12 cellular contexts compared by ENCODE assay signal in the genomic region with DNA sequence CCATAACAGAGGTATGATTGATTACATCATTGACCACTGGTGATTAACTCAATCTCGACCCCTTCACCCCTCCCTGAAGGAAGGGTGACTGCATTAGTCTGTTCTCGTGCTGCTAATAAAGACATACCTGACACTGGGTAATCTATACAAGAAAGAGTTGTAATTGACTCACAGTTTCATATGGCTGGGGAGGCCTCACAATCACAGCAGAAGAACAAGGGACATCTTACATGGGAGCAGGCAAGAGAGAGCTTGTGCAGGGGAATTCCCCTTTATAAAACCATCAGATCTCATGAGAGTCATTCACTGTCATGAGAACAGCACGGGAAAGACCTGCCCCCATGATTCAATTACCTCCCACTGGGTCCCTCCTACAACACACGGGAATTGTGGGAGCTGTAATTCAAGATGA. TPM values are rescaled to one million over a fixed set of nuclear protein-coding genes. Genes with fewer than 3 reads are reported as not detected.
A peak's percentile ranks its signal among the peaks of the same experiment; 100 is the strongest.
DNase-seq lines count a peak whose midpoint lies in the region; ATAC-seq, FAIRE-seq and TF ChIP-seq lines count a peak whose summit lies in the region.
"Had no signal": no experiment of that assay in that cellular context is flagged by ENCODE, and none has a peak within 500 bp of the region (broad histone marks: within the 10 kb centered on the region; RNA-seq: fewer than 3 reads in every experiment).

No MANE protein-coding gene starts in this region.

- H3K9me2 ChIP-seq in GM23338 (ENCODE audit: insufficient read depth) = 0 out of 2 replicates have a peak, but pooled peaks cover 5% of the 10 kb centered on the region

- no peak overlapping the region for H3K27ac Mint-ChIP-seq in GM23338
- H3K27ac Mint-ChIP-seq: activated naive CD8-positive, alpha-beta T cell treated with anti-CD3 and anti-CD28 coated beads, Interleukin-2, amount 10 ng/mL, durations not matched to agents 7 days and 5 days; WTC11 had no signal

- ATAC-seq in GM18858 (IDR thresholded peaks at IDR 0.05; ENCODE audit: unreplicated experiment) (peak; percentile 84), GM21381 (IDR thresholded peaks at IDR 0.05; ENCODE audit: unreplicated experiment) (peak; percentile 59), HG03135 (IDR thresholded peaks at IDR 0.05; ENCODE audit: unreplicated experiment) (peak; percentile 60), aorta (ENCODE audit: low FRiP score) (no peak), left lung (no peak), GM23338 (no peak)
- ATAC-seq: WTC11 had no signal

- H3K4me1 ChIP-seq in keratinocyte (ENCODE audit: control insufficient read depth, extremely low read depth, insufficient read depth, low read length) (peaks cover 7% of the 10 kb centered on the region), aorta (ENCODE audit: control insufficient read depth in 1 of 2, insufficient read depth in 2 of 2, low read length in 2 of 2) (peaks cover 0 to 2% of the 10 kb centered on the region in 2 donors), left lung (peaks cover 0 to 11% of the 10 kb centered on the region in 2 donors), GM23338 (ENCODE audit: insufficient read depth) (no peaks in the 10 kb centered on the region)

- H3K27me3 ChIP-seq in keratinocyte (ENCODE audit: control insufficient read depth, extremely low read depth, insufficient read depth, low read length) = no peaks in the 10 kb centered on the region
- H3K27me3 ChIP-seq in aorta (ENCODE audit: control insufficient read depth in 1 of 2, insufficient read depth in 2 of 2, low read length in 1 of 2) = no peaks in the 10 kb centered on the region
- H3K27me3 ChIP-seq in left lung = no peaks in the 10 kb centered on the region
- no peaks in the 10 kb centered on the region for H3K27me3 ChIP-seq in GM23338 (ENCODE audit: insufficient read depth)
- H3K27me3 ChIP-seq: stomach had no signal

- peaks cover 2% of the 10 kb centered on the region; the same call in 2 of the 3 replicates for H3K4me1 Mint-ChIP-seq in GM23338
- H3K4me1 Mint-ChIP-seq: activated naive CD8-positive, alpha-beta T cell treated with anti-CD3 and anti-CD28 coated beads, Interleukin-2, amount 10 ng/mL, durations not matched to agents 7 days and 5 days had no signal

- FAIRE-seq in keratinocyte (lab: Jason Lieb, UNC) = peak; percentile 41

- H3K9ac ChIP-seq in keratinocyte (ENCODE audit: control insufficient read depth, extremely low read depth, insufficient read depth, low read length) = peak overlapping the region; percentile 36

- H4K20me1 ChIP-seq in keratinocyte (ENCODE audit: control insufficient read depth, extremely low read depth, insufficient read depth, low read length) (no peaks in the 10 kb centered on the region), GM23338 (replicated peaks; ENCODE audit: insufficient read depth) (0 out of 2 replicates have a peak, but pooled peaks cover 3% of the 10 kb centered on the region)

- H3K4me3 ChIP-seq in keratinocyte (ENCODE audit: control insufficient read depth in 2 of 3, extremely low read depth in 1 of 3, insufficient read depth in 2 of 3, low read depth in 1 of 3, low read length in 3 of 3) (no peak overlapping the region), aorta (ENCODE audit: low read length in 2 of 2) (no peak overlapping the region), left lung (no peak overlapping the region), GM23338 (no peak overlapping the region)
- H3K4me3 ChIP-seq: stomach had no signal

- dilution Hi-C loops in keratinocyte (cut with MboI; ENCODE audit: extremely low pct_ligation_motif_present, low sequenced_read_pairs) = no loop called here

- WGBS in aorta, 2 donors = 66 to 70% methylated on average over 4 of the region's 4 CpGs

- no peaks in the 10 kb centered on the region for H3F3A ChIP-seq in GM23338 (replicated peaks; ENCODE audit: low read depth)

- H3K27me3 Mint-ChIP-seq in GM23338 (ENCODE audit: insufficient read depth, low read depth, poor library complexity) = no peaks in the 10 kb centered on the region

- no peak for TF ChIP-seq CTCF in keratinocyte (optimal IDR thresholded peaks at IDR 0.05 in 1 of 3, IDR thresholded peaks at IDR 0.05 in 1 of 3, conservative IDR thresholded peaks at IDR 0.05 in 1 of 3; ENCODE audit: extremely low read depth in 1 of 3, insufficient read depth in 2 of 3, low read length in 3 of 3)
- no peak for TF ChIP-seq CTCF in left lung (IDR thresholded peaks at IDR 0.05)
- TF ChIP-seq CTCF in GM23338 (conservative IDR thresholded peaks at IDR 0.05; ENCODE audit: low read depth in 2 of 2) = no peak

- H3K9me3 ChIP-seq in keratinocyte (ENCODE audit: control insufficient read depth, low read depth, low read length) (no peaks in the 10 kb centered on the region), aorta (ENCODE audit: control insufficient read depth, low read length) (no peaks in the 10 kb centered on the region), left lung (no peaks in the 10 kb centered on the region)
- H3K9me3 ChIP-seq: stomach had no signal

- H3K4me2 ChIP-seq in keratinocyte (ENCODE audit: control insufficient read depth, extremely low read depth, insufficient read depth, low read depth, low read length) = no peak overlapping the region
- H3K4me2 ChIP-seq in GM23338 = no peak overlapping the region

- H3K27ac ChIP-seq in keratinocyte (ENCODE audit: control insufficient read depth, insufficient read depth, low read length) = peak overlapping the region; percentile 46
- no peak overlapping the region for H3K27ac ChIP-seq in aorta (ENCODE audit: low read depth in 1 of 2, low read length in 2 of 2)
- H3K27ac ChIP-seq in left lung = no peak overlapping the region
- H3K27ac ChIP-seq in GM23338 (ENCODE audit: low read depth) = no peak overlapping the region
- H3K27ac ChIP-seq: RWPE1, stomach had no signal

- H3K4me3 Mint-ChIP-seq in GM23338 = no peak overlapping the region
- H3K4me3 Mint-ChIP-seq: activated naive CD8-positive, alpha-beta T cell treated with anti-CD3 and anti-CD28 coated beads, Interleukin-2, amount 10 ng/mL, durations not matched to agents 7 days and 5 days; WTC11 had no signal

- H3K36me3 ChIP-seq in keratinocyte (ENCODE audit: control insufficient read depth in 2 of 2, extremely low read depth in 1 of 2, insufficient read depth in 2 of 2, low read length in 2 of 2) (no peaks in the 10 kb centered on the region), aorta (ENCODE audit: control insufficient read depth in 1 of 2, insufficient read depth in 2 of 2, low read length in 1 of 2) (no peaks in the 10 kb centered on the region), left lung (no peaks in the 10 kb centered on the region), GM23338 (ENCODE audit: insufficient read depth) (no peaks in the 10 kb centered on the region)
- H3K36me3 ChIP-seq: stomach had no signal

- no peaks in the 10 kb centered on the region for H3K9me1 ChIP-seq in keratinocyte (ENCODE audit: control insufficient read depth, extremely low read depth, insufficient read depth, low read length)

- no peak overlapping the region for H2AFZ ChIP-seq in keratinocyte (ENCODE audit: control insufficient read depth, low read length)
- H2AFZ ChIP-seq in GM23338 = no peak overlapping the region

- H3K36me3 Mint-ChIP-seq in GM23338 (ENCODE audit: low read depth) = no peaks in the 10 kb centered on the region
- H3K36me3 Mint-ChIP-seq: activated naive CD8-positive, alpha-beta T cell treated with anti-CD3 and anti-CD28 coated beads, Interleukin-2, amount 10 ng/mL, durations not matched to agents 7 days and 5 days; WTC11 had no signal

- H3K9me3 Mint-ChIP-seq in GM23338 = no peaks in the 10 kb centered on the region
- H3K9me3 Mint-ChIP-seq: activated naive CD8-positive, alpha-beta T cell treated with anti-CD3 and anti-CD28 coated beads, Interleukin-2, amount 10 ng/mL, durations not matched to agents 7 days and 5 days; WTC11 had no signal

- intact Hi-C loops in aorta (cut with DNase I) = no loop called here
- intact Hi-C loops in left lung (cut with DNase I) = no loop called here

- H3K79me2 ChIP-seq in keratinocyte (ENCODE audit: control insufficient read depth, insufficient read depth, low read length) = no peaks in the 10 kb centered on the region
- no peaks in the 10 kb centered on the region for H3K79me2 ChIP-seq in GM23338 (replicated peaks; ENCODE audit: insufficient read depth)

- DNase-seq in keratinocyte (ENCODE audit: low read depth, low spot score) (peak; percentile 55), aorta (no peak), left lung (no peak), GM23338 (ENCODE audit: low spot score) (no peak)
- DNase-seq: activated naive CD8-positive, alpha-beta T cell treated with anti-CD3 and anti-CD28 coated beads, Interleukin-2, amount 10 ng/mL, durations not matched to agents 7 days and 5 days; effector memory CD4-positive, alpha-beta T cell; stomach had no signal

RNA-seq across cellular contexts. Expression of gene TMCC3, which starts 55.9 kb away (rescaled TPM):
- polyA plus RNA-seq in keratinocyte (14.8 to 20.0 TPM (median 18.9 TPM) in 3 replicates), aorta (1 to 10 TPM in 1 of 2 donors, under 1 TPM in 1; 0.74 to 9.5 TPM), GM23338 (2016; fragmentation: Nextera tagmentation; extraction: Ambion mirVana) (1.4 and 1.6 TPM in 2 replicates)
- 18.4 TPM for polyA plus RNA-seq in keratinocyte (2011; ENCODE audit: low read depth)
- polyA plus RNA-seq in keratinocyte (2011; cell fraction: cytosol; rRNA removed) = 11.2 and 16.9 TPM in 2 replicates
- polyA plus RNA-seq in keratinocyte (2011; cell fraction: nucleus; rRNA removed) = 18.9 and 20.8 TPM in 2 replicates
- 9.0 and 14.8 TPM in 2 replicates for polyA plus RNA-seq in keratinocyte (2012; ENCODE audit: low replicate concordance)
- 13.6 to 31.9 TPM (median 21.9 TPM) in 3 replicates for polyA minus RNA-seq in keratinocyte
- 10.6 TPM for polyA minus RNA-seq in keratinocyte (2011; cell fraction: cytosol; rRNA and poly(A)+ RNA removed)
- polyA minus RNA-seq in keratinocyte (2011; cell fraction: nucleus; rRNA and poly(A)+ RNA removed) = 16.7 and 35.9 TPM in 2 replicates
- total RNA-seq in aorta (10 to 100 TPM; 15.5 to 16.8 TPM), left lung (10 to 100 TPM in 1 of 2 donors, 1 to 10 TPM in 1; 3.7 to 11.4 TPM)
- 2.4 and 3.6 TPM in 2 replicates for total RNA-seq in GM23338 (2014; rRNA removed; shearing (Covaris generic))

Comparison
In these comparisons a context has a peak if more than half of its experiments do, and no peak if none do; other contexts are left out.
1. ATAC-seq: peak in GM18858 (single experiment), GM21381 (single experiment) and HG03135 (single experiment); none in aorta (single experiment), left lung (single experiment) and GM23338 (single experiment).